1 cellular context compared by ENCODE assay signal in the genomic region with DNA sequence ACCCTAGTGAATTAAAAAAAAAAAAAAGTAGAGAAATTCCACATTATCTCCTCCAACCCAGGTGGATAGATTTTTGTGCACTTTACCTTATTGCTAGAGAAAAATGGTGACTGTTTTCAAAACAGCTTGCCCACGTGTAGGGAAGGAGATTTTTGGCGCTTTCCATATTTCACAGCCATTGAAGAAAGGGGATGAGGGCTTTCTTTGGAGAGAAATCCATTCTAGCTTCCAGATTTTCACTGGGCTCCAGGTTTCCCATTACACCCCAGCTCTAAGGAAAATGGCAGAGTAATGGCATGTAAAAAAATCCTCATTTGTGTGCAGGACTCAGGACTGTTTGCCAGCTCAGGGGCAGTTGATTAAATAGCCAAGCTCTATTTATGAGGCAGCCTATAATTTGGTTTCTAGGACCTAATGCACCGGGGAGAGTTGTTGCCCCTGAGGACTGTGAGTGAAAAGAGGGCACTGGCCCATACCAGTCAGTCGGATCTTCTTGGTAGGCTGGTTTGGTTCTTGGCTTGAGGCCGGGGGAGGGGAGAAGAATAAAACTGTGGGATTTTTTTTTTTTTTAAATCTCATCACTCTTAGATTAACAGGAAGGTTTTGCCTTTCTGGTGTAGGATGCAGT.
A peak's percentile ranks its signal among the peaks of the same experiment; 100 is the strongest.
TF ChIP-seq lines count a peak whose summit lies in the region.

No MANE protein-coding gene starts in this region.

TF ChIP-seq in HepG2, 621 proteins besides CTCF, POLR2A, EP300 and RAD21 (continued from another document):
- TF ChIP-seq, protein P1, sequence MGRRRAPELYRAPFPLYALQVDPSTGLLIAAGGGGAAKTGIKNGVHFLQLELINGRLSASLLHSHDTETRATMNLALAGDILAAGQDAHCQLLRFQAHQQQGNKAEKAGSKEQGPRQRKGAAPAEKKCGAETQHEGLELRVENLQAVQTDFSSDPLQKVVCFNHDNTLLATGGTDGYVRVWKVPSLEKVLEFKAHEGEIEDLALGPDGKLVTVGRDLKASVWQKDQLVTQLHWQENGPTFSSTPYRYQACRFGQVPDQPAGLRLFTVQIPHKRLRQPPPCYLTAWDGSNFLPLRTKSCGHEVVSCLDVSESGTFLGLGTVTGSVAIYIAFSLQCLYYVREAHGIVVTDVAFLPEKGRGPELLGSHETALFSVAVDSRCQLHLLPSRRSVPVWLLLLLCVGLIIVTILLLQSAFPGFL (CRISPR knock-in tag; IDR thresholded peaks at IDR 0.05), result no peak
- TF ChIP-seq ZFP82 (CRISPR knock-in tag; IDR thresholded peaks at IDR 0.05; ENCODE audit: borderline replicate concordance), result 0 out of 2 replicates have a peak, but pooled peaks have one; percentile 0
